ENCODE assay signal across 1 cellular context in genomic region chr1:178541829-178542553, GRCh38.
TF ChIP-seq lines count a peak whose summit lies in the region.

No MANE protein-coding gene starts in this region.

TF ChIP-seq in HepG2, 621 proteins besides CTCF, POLR2A, EP300 and RAD21 (continued from another document and continues in another):
- TF ChIP-seq ZNF142 (CRISPR knock-in tag; IDR thresholded peaks at IDR 0.05) (no peak), RFX5 (IDR thresholded peaks at IDR 0.05; ENCODE audit: low read depth, low read length) (no peak), MTF2 (CRISPR knock-in tag; IDR thresholded peaks at IDR 0.05; ENCODE audit: borderline replicate concordance) (no peak), REST (IDR thresholded peaks at IDR 0.05; ENCODE audit: borderline replicate concordance in 1 of 2, low read depth in 1 of 2, low read length in 2 of 2) (peak in 1 of 2 experiments; percentile 12; a peak in 1 of 4 replicates), TRIM24 (CRISPR knock-in tag; IDR thresholded peaks at IDR 0.05) (no peak), CAMTA2 (CRISPR knock-in tag; IDR thresholded peaks at IDR 0.05; ENCODE audit: borderline replicate concordance) (0 out of 2 replicates have a peak, but pooled peaks have one; percentile 14), LRRFIP1 (CRISPR knock-in tag; conservative IDR thresholded peaks at IDR 0.05) (no peak), HNF1A (IDR thresholded peaks at IDR 0.05; ENCODE audit: low read depth) (peak; percentile 81), HNF1A (CRISPR knock-in tag; IDR thresholded peaks at IDR 0.05; ENCODE audit: borderline replicate concordance) (peak; percentile 91), GMEB1 (CRISPR knock-in tag; IDR thresholded peaks at IDR 0.05; ENCODE audit: borderline replicate concordance) (0 out of 2 replicates have a peak, but pooled peaks have one; percentile 6), U2AF2 (IDR thresholded peaks at IDR 0.05; ENCODE audit: low read depth, low read length) (0 out of 2 replicates have a peak, but pooled peaks have one; percentile 24), ARID3A (IDR thresholded peaks at IDR 0.05; ENCODE audit: low read depth, low read length) (no peak), ZNF660 (CRISPR knock-in tag; IDR thresholded peaks at IDR 0.05; ENCODE audit: borderline replicate concordance, low read depth) (no peak), ASH2L (IDR thresholded peaks at IDR 0.05; ENCODE audit: insufficient read length, low read depth, low read length) (peak; percentile 55), ATF4 (CRISPR knock-in tag; IDR thresholded peaks at IDR 0.05) (0 out of 4 replicates have a peak, but pooled peaks of 1 of the 2 experiments have one; percentile 11), GFI1 (CRISPR knock-in tag; IDR thresholded peaks at IDR 0.05; ENCODE audit: borderline replicate concordance) (peak; percentile 66), DPF2 (CRISPR knock-in tag; IDR thresholded peaks at IDR 0.05; ENCODE audit: borderline replicate concordance, low read depth) (peak; percentile 38; the same call in 1 of the 2 replicates), ERF (CRISPR knock-in tag; IDR thresholded peaks at IDR 0.05) (peak; percentile 30; the same call in 1 of the 2 replicates), NCOA2 (CRISPR knock-in tag; IDR thresholded peaks at IDR 0.05) (peak; percentile 54; the same call in 1 of the 2 replicates), ZSCAN20 (CRISPR knock-in tag; IDR thresholded peaks at IDR 0.05; ENCODE audit: borderline replicate concordance) (no peak), SIN3B (IDR thresholded peaks at IDR 0.05; ENCODE audit: low read length) (no peak), ZNF335 (CRISPR knock-in tag; IDR thresholded peaks at IDR 0.05) (peak; percentile 93; the same call in 1 of the 2 replicates), JUNB (CRISPR knock-in tag; IDR thresholded peaks at IDR 0.05; ENCODE audit: borderline replicate concordance) (no peak), FOXC1 (CRISPR knock-in tag; IDR thresholded peaks at IDR 0.05; ENCODE audit: borderline replicate concordance) (0 out of 2 replicates have a peak, but pooled peaks have one; percentile 5), FOXM1 (CRISPR knock-in tag; IDR thresholded peaks at IDR 0.05) (peak; percentile 23; the same call in 1 of the 2 replicates), ZNF710 (CRISPR knock-in tag; IDR thresholded peaks at IDR 0.05; ENCODE audit: borderline replicate concordance) (peak; percentile 41), ZFP1 (CRISPR knock-in tag; IDR thresholded peaks at IDR 0.05) (0 out of 2 replicates have a peak, but pooled peaks have one; percentile 29), CREB3 (CRISPR knock-in tag; IDR thresholded peaks at IDR 0.05) (peak; percentile 93)
